Comparison of ENCODE assay signal across 20 cellular contexts in genomic region chr18:79874553-79875530, GRCh38.
DNase-seq lines count a peak whose midpoint lies in the region; ATAC-seq, FAIRE-seq and TF ChIP-seq lines count a peak whose summit lies in the region.
"Had no signal": no experiment of that assay in that cellular context is flagged by ENCODE, and none has a peak within 500 bp of the region (broad histone marks: within the 10 kb centered on the region; RNA-seq: fewer than 3 reads in every experiment).

No MANE protein-coding gene starts in this region.

- no peaks in the 10 kb centered on the region for H3K27me3 Mint-ChIP-seq in WTC11 (ENCODE audit: low read depth)
- H3K27me3 Mint-ChIP-seq: CD4-positive, alpha-beta T cell; IgD-negative memory B cell had no signal

- no peaks in the 10 kb centered on the region for H3K9me3 Mint-ChIP-seq in WTC11
- H3K9me3 Mint-ChIP-seq: CD4-positive, alpha-beta T cell had no signal

- H3K27ac ChIP-seq in testis (no peak overlapping the region), pancreas (no peak overlapping the region)
- H3K27ac ChIP-seq: BLaER1 had no signal

- ATAC-seq in left ventricle myocardium superior (no peak), left cardiac atrium (no peak), WTC11 (no peak), pancreas (no peak)
- ATAC-seq: Panc1 had no signal

- no peaks in the 10 kb centered on the region for H3K36me3 ChIP-seq in testis (ENCODE audit: low read depth, missing control alignments)
- no peaks in the 10 kb centered on the region for H3K36me3 ChIP-seq in pancreas
- H3K36me3 ChIP-seq: BLaER1 had no signal

- H3K4me1 Mint-ChIP-seq in WTC11 = no peaks in the 10 kb centered on the region
- H3K4me1 Mint-ChIP-seq: IgD-negative memory B cell had no signal

- TF ChIP-seq CTCF in WTC11 (IDR thresholded peaks at IDR 0.05) (no peak), testis (IDR thresholded peaks at IDR 0.05) (no peak), pancreas (IDR thresholded peaks at IDR 0.05) (no peak)

- POLR2A ChIA-PET in WTC11 (lab: Charles Lee) = no interaction called here

- H3K27me3 ChIP-seq in testis (no peaks in the 10 kb centered on the region), pancreas (no peaks in the 10 kb centered on the region)
- H3K27me3 ChIP-seq: BLaER1 had no signal

- intact Hi-C loops in left ventricle myocardium superior (cut with micrococcal nuclease) (no loop called here), left cardiac atrium (cut with DNase I) (no loop called here), testis (cut with DNase I; ENCODE audit: low total_unique reads) (no loop called here), pancreas (cut with DNase I) (no loop called here)

- no peaks in the 10 kb centered on the region for H3K36me3 Mint-ChIP-seq in WTC11
- H3K36me3 Mint-ChIP-seq: IgD-negative memory B cell had no signal

- H3K4me3 ChIP-seq in testis (no peak overlapping the region), pancreas (no peak overlapping the region)
- H3K4me3 ChIP-seq: BLaER1 had no signal

- no peak for TF ChIP-seq POLR2A in testis (IDR thresholded peaks at IDR 0.05)

- peak overlapping the region; percentile 17; the same call in 1 of the 2 replicates for H3K27ac Mint-ChIP-seq in WTC11
- H3K27ac Mint-ChIP-seq: CD4-positive, alpha-beta T cell; IgD-negative memory B cell had no signal

- no peak for FAIRE-seq in pancreas (lab: Jason Lieb, UNC)

- CTCF ChIA-PET in WTC11 (lab: Charles Lee) = interaction anchor here (1.4 kb wide), 1 partner anchor 18 kb away, joined by 3 read pairs; no protein-coding TSS in a partner anchor

- DNase-seq in left ventricle myocardium superior = peak; percentile 5
- no peak for DNase-seq in left cardiac atrium
- DNase-seq in WTC11 (ENCODE audit: low spot score) = no peak
- peak; percentile 47 for DNase-seq in mesenteric fat pad (ENCODE audit: low spot score)
- peak; percentile 2 for DNase-seq in testis
- no peak for DNase-seq in pancreas
- no peak for DNase-seq in T-helper 1 cell
- no peak for DNase-seq in effector CD4-positive, alpha-beta T cell
- DNase-seq: CD4-positive, alpha-beta T cell; COR-L47; DMS79; NCI-H1105; NCI-H146; NCI-H2029 treated with DMSO at 0.1 percent for 48 hours; NCI-H2171 treated with DMSO at 0.1 percent for 48 hours; NCI-H524 treated with DMSO at 0.1 percent for 48 hours; NCI-H82 had no signal

- 83 to 92% methylated on average over 21 to 24 of the region's 24 CpGs for WGBS in testis, 2 donors
- WGBS in pancreas, 2 donors = 67 to 73% methylated on average over 24 of the region's 24 CpGs

- no peaks in the 10 kb centered on the region for H3K9me3 ChIP-seq in testis
- H3K9me3 ChIP-seq in pancreas = no peaks in the 10 kb centered on the region

- H3K4me3 Mint-ChIP-seq in WTC11 = no peak overlapping the region
- H3K4me3 Mint-ChIP-seq: CD4-positive, alpha-beta T cell; IgD-negative memory B cell had no signal

- H3K4me1 ChIP-seq in testis (no peaks in the 10 kb centered on the region), pancreas (no peaks in the 10 kb centered on the region)

TF ChIP-seq in WTC11, 78 proteins besides CTCF, POLR2A, EP300 and RAD21:
- no peak for TF ChIP-seq SMAD4 (CRISPR knock-in tag; IDR thresholded peaks at IDR 0.05)
- TF ChIP-seq, protein P1, sequence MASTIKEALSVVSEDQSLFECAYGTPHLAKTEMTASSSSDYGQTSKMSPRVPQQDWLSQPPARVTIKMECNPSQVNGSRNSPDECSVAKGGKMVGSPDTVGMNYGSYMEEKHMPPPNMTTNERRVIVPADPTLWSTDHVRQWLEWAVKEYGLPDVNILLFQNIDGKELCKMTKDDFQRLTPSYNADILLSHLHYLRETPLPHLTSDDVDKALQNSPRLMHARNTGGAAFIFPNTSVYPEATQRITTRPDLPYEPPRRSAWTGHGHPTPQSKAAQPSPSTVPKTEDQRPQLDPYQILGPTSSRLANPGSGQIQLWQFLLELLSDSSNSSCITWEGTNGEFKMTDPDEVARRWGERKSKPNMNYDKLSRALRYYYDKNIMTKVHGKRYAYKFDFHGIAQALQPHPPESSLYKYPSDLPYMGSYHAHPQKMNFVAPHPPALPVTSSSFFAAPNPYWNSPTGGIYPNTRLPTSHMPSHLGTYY (CRISPR knock-in tag; IDR thresholded peaks at IDR 0.05) = no peak
- TF ChIP-seq FOXJ3 (CRISPR knock-in tag; IDR thresholded peaks at IDR 0.05; ENCODE audit: borderline replicate concordance) = no peak
- TF ChIP-seq RELA (CRISPR knock-in tag; IDR thresholded peaks at IDR 0.05; ENCODE audit: borderline replicate concordance) = no peak
- TF ChIP-seq, protein P2, sequence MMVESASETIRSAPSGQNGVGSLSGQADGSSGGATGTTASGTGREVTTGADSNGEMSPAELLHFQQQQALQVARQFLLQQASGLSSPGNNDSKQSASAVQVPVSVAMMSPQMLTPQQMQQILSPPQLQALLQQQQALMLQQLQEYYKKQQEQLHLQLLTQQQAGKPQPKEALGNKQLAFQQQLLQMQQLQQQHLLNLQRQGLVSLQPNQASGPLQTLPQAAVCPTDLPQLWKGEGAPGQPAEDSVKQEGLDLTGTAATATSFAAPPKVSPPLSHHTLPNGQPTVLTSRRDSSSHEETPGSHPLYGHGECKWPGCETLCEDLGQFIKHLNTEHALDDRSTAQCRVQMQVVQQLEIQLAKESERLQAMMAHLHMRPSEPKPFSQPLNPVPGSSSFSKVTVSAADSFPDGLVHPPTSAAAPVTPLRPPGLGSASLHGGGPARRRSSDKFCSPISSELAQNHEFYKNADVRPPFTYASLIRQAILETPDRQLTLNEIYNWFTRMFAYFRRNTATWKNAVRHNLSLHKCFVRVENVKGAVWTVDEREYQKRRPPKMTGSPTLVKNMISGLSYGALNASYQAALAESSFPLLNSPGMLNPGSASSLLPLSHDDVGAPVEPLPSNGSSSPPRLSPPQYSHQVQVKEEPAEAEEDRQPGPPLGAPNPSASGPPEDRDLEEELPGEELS (CRISPR knock-in tag; IDR thresholded peaks at IDR 0.05) = no peak
- TF ChIP-seq MXD4 (CRISPR knock-in tag; IDR thresholded peaks at IDR 0.05; ENCODE audit: borderline replicate concordance) = no peak
- TF ChIP-seq SP1 (CRISPR knock-in tag; conservative IDR thresholded peaks at IDR 0.05) = no peak
- no peak for TF ChIP-seq TP53 (CRISPR knock-in tag; IDR thresholded peaks at IDR 0.05)
- TF ChIP-seq ZNF232 (CRISPR knock-in tag; IDR thresholded peaks at IDR 0.05) = no peak
- TF ChIP-seq, protein P3, sequence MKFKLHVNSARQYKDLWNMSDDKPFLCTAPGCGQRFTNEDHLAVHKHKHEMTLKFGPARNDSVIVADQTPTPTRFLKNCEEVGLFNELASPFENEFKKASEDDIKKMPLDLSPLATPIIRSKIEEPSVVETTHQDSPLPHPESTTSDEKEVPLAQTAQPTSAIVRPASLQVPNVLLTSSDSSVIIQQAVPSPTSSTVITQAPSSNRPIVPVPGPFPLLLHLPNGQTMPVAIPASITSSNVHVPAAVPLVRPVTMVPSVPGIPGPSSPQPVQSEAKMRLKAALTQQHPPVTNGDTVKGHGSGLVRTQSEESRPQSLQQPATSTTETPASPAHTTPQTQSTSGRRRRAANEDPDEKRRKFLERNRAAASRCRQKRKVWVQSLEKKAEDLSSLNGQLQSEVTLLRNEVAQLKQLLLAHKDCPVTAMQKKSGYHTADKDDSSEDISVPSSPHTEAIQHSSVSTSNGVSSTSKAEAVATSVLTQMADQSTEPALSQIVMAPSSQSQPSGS (CRISPR knock-in tag; IDR thresholded peaks at IDR 0.05; ENCODE audit: borderline replicate concordance, low read depth) = no peak

Comparison
In these comparisons a context has a peak if more than half of its experiments do, and no peak if none do; other contexts are left out.
1. DNase-seq: peak in left ventricle myocardium superior (single experiment), mesenteric fat pad (single experiment) and testis (single experiment); none in left cardiac atrium (single experiment), WTC11 (single experiment), pancreas (0 of 6), T-helper 1 cell (0 of 5) and effector CD4-positive, alpha-beta T cell (single experiment).